In the genomic region with DNA sequence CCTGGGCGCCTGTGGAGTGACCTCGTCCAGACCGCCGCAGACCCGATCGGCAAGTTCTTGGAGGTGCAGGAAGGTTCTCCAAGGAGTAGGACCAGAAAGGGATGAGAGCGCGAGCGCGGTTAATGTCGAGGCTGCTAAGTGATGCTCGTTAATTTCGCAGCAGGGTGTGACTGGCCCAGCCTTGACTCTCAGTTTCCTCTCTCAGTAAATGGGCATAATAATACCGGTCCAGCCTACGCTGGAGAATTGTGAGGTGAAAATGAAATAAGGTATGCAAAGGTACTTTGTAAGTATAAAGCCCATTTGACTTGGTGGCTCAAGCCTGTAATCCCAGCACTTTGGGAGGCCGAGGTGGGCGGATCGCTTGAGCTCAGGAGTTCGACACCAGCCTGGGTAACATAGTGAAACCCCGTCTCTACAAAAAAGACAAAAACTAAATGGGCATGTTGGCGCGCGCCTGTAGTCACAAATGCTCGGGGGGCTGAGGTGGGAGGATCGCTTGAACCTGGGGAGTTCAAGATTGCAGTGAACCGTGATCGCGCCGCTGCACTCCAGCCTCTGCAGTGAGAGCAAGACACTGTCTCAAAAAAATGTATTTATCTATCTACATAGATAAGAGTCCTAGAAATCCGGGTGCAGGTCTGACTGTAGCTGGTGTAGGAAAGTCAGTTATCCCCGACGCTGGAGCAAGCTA, we compare ENCODE assay signal across 8 cellular contexts. TPM values are rescaled to one million over a fixed set of nuclear protein-coding genes. Genes with fewer than 3 reads are reported as not detected.
DNase-seq lines count a peak whose midpoint lies in the region; ATAC-seq, FAIRE-seq and TF ChIP-seq lines count a peak whose summit lies in the region.

No MANE protein-coding gene starts in this region.

- FAIRE-seq in A549 (lab: Jason Lieb, UNC), result no peak
- FAIRE-seq in GM19239 (lab: Jason Lieb, UNC), result peak; percentile 57

- peak overlapping the region; percentile 77 for H3K4me3 ChIP-seq in A549
- peak overlapping the region; percentile 79 for H3K4me3 ChIP-seq in RWPE2 (ENCODE audit: severe bottlenecking)
- peak overlapping the region; percentile 69 for H3K4me3 ChIP-seq in neuron (ENCODE audit: low read length)

- POLR2A ChIA-PET in A549 (lab: Yijun Ruan, JAX), result no interaction called here

- TF ChIP-seq POLR2A in A549 (IDR thresholded peaks at IDR 0.05; ENCODE audit: low read length), result no peak

- peak overlapping the region; percentile 64 for H2AFZ ChIP-seq in neuron (ENCODE audit: low read depth, low read length)

- H3K27ac Mint-ChIP-seq in endothelial cell (ENCODE audit: unreplicated experiment), result peak overlapping the region; percentile 88

- no peak for TF ChIP-seq EP300 in A549 (IDR thresholded peaks at IDR 0.05)

- peaks cover 12% of the 10 kb centered on the region for H3K4me1 Mint-ChIP-seq in endothelial cell (ENCODE audit: unreplicated experiment)

- H3K36me3 Mint-ChIP-seq in endothelial cell (ENCODE audit: low read depth, unreplicated experiment), result no peaks in the 10 kb centered on the region

- peak overlapping the region; percentile 82 for H3K4me2 ChIP-seq in A549

- H3K27ac ChIP-seq in A549 (peak overlapping the region; percentile 97), RWPE2 (ENCODE audit: poor library complexity, severe bottlenecking) (peak overlapping the region; percentile 16)

- H3K27me3 ChIP-seq in RWPE2 (ENCODE audit: insufficient read depth, poor library complexity, severe bottlenecking) (no peaks in the 10 kb centered on the region), neuron (ENCODE audit: insufficient read depth, low read length) (no peaks in the 10 kb centered on the region)

- TF ChIP-seq CTCF in A549 (IDR thresholded peaks at IDR 0.05), result no peak
- TF ChIP-seq CTCF in RWPE2 (IDR thresholded peaks at IDR 0.05; ENCODE audit: poor library complexity, severe bottlenecking), result no peak
- no peak for TF ChIP-seq CTCF in endothelial cell (IDR thresholded peaks at IDR 0.05; ENCODE audit: unreplicated experiment)

- H3K9me3 Mint-ChIP-seq in endothelial cell (ENCODE audit: unreplicated experiment), result no peaks in the 10 kb centered on the region

- H3K9me3 ChIP-seq in A549, result no peaks in the 10 kb centered on the region
- no peaks in the 10 kb centered on the region for H3K9me3 ChIP-seq in RWPE2 (ENCODE audit: severe bottlenecking)
- H3K9me3 ChIP-seq in neuron (ENCODE audit: low read length), result no peaks in the 10 kb centered on the region

- no peak for TF ChIP-seq RAD21 in A549 (conservative IDR thresholded peaks at IDR 0.05 in 1 of 2, IDR thresholded peaks at IDR 0.05 in 1 of 2)

- DNase-seq in A549 (ENCODE audit: low read depth in 1 of 2, low spot score in 1 of 2), result peak in 1 of 2 experiments; percentile 33
- DNase-seq in GM19239 (ENCODE audit: insufficient read length, low spot score), result no peak
- no peak for DNase-seq in RWPE2 (ENCODE audit: low spot score)
- no peak for DNase-seq in endothelial cell (ENCODE audit: low spot score)
- no peak for DNase-seq in AG20443 (ENCODE audit: low spot score)
- DNase-seq in GM19238 (ENCODE audit: insufficient read length, low spot score), result no peak
- no peak for DNase-seq in GOT3 (lab: John Stamatoyannopoulos, UW)

- peaks cover 3% of the 10 kb centered on the region; the same call in 1 of the 3 replicates for H3K4me1 ChIP-seq in A549
- peaks cover 3% of the 10 kb centered on the region for H3K4me1 ChIP-seq in RWPE2 (ENCODE audit: insufficient read depth, poor library complexity, severe bottlenecking)
- H3K4me1 ChIP-seq in neuron (ENCODE audit: insufficient read depth, low read length), result peaks cover 20% of the 10 kb centered on the region

- CTCF ChIA-PET in A549 (lab: Yijun Ruan, JAX), result no interaction called here

- H3K27me3 Mint-ChIP-seq in endothelial cell (ENCODE audit: unreplicated experiment), result peaks cover 1% of the 10 kb centered on the region

- peak overlapping the region; percentile 93 for H3K4me3 Mint-ChIP-seq in endothelial cell (ENCODE audit: unreplicated experiment)

- H3K36me3 ChIP-seq in RWPE2 (ENCODE audit: low read depth) (no peaks in the 10 kb centered on the region), neuron (ENCODE audit: insufficient read depth, low read length) (no peaks in the 10 kb centered on the region)

- peak in 1 of 2 experiments; percentile 85; a peak in 5 of 6 replicates for ATAC-seq in A549
- peak; percentile 46 for ATAC-seq in RWPE2 (ENCODE audit: low read depth)

- 10% methylated on average over 20 of the region's 32 CpGs for WGBS in A549 (ENCODE audit: missing lambda C conversion rate)

TF ChIP-seq in A549, 52 proteins besides CTCF, POLR2A, EP300 and RAD21:
- TF ChIP-seq, protein P1, sequence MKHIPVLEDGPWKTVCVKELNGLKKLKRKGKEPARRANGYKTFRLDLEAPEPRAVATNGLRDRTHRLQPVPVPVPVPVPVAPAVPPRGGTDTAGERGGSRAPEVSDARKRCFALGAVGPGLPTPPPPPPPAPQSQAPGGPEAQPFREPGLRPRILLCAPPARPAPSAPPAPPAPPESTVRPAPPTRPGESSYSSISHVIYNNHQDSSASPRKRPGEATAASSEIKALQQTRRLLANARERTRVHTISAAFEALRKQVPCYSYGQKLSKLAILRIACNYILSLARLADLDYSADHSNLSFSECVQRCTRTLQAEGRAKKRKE (CRISPR knock-in tag; IDR thresholded peaks at IDR 0.05; ENCODE audit: low read depth), result no peak

RNA-seq across cellular contexts. Expression of a gene that starts 0.6 kb away (rescaled TPM):
- polyA plus RNA-seq in A549 (2011; rRNA removed), result 4.6 and 6.6 TPM in 2 replicates
- polyA plus RNA-seq in A549 (2012; cell fraction: cytosol; rRNA removed), result 0.74 and 1.2 TPM in 2 replicates
- polyA plus RNA-seq in A549 (2012; cell fraction: nucleus; rRNA removed), result 1.5 and 1.6 TPM in 2 replicates
- 2.1 to 2.3 TPM (median 2.2 TPM) in 3 replicates for polyA plus RNA-seq in A549 (2017; fragmentation: RNase III; extraction: RNeasy Plus Mini Kit Qiagen cat#74134 plus additional on column Dnase treatment)
- 11.5 and 12.1 TPM in 2 replicates for polyA minus RNA-seq in A549 (2011; rRNA and poly(A)+ RNA removed)
- total RNA-seq in endothelial cell (ENCODE audit: unreplicated experiment), result 10.3 TPM
